Comparison of ENCODE assay signal across 16 cellular contexts in genomic region chr7:157399086-157399687, GRCh38.
DNase-seq lines count a peak whose midpoint lies in the region; ATAC-seq and TF ChIP-seq lines count a peak whose summit lies in the region.
"Had no signal": no experiment of that assay in that cellular context is flagged by ENCODE, and none has a peak within 500 bp of the region (broad histone marks: within the 10 kb centered on the region; RNA-seq: fewer than 3 reads in every experiment).

No MANE protein-coding gene starts in this region.

- ATAC-seq in psoas muscle, result peak; percentile 29 to 64 (median 34)
- ATAC-seq in HG03571 (IDR thresholded peaks at IDR 0.05; ENCODE audit: unreplicated experiment), result no peak
- no peak for ATAC-seq in GM19467 (IDR thresholded peaks at IDR 0.05; ENCODE audit: unreplicated experiment)
- no peak for ATAC-seq in GM18907 (IDR thresholded peaks at IDR 0.05; ENCODE audit: unreplicated experiment)
- ATAC-seq: activated T-cell treated with anti-CD3 and anti-CD28 coated beads, Interleukin-2, amount 50 U/mL, for 4 hours had no signal

- 73 to 80% (median 76%) methylated on average over 19 of the region's 19 CpGs for WGBS in psoas muscle, 3 donors

- no peaks in the 10 kb centered on the region for H3K9me2 ChIP-seq in Loucy (replicated peaks; ENCODE audit: low read depth, low read length)

- no peaks in the 10 kb centered on the region for H3K27me3 ChIP-seq in ACC112 (ENCODE audit: insufficient read depth, low read length)
- H3K27me3 ChIP-seq in Loucy (ENCODE audit: insufficient read depth, low read length, poor library complexity, severe bottlenecking), result no peaks in the 10 kb centered on the region
- H3K27me3 ChIP-seq in fibroblast of lung (ENCODE audit: control insufficient read depth, insufficient read depth, low read length), result no peaks in the 10 kb centered on the region
- no peaks in the 10 kb centered on the region for H3K27me3 ChIP-seq in psoas muscle (ENCODE audit: insufficient read depth in 3 of 3, low read length in 2 of 3)
- H3K27me3 ChIP-seq: adrenal gland, MG63 had no signal

- TF ChIP-seq CTCF in Loucy (conservative IDR thresholded peaks at IDR 0.05; ENCODE audit: low read length) (no peak), fibroblast of lung (conservative IDR thresholded peaks at IDR 0.05 in 1 of 2, IDR thresholded peaks at IDR 0.05 in 1 of 2; ENCODE audit: low read depth in 1 of 2, low read length in 2 of 2) (no peak), psoas muscle (IDR thresholded peaks at IDR 0.05) (no peak)

- DNase-seq in fibroblast of lung (ENCODE audit: low read depth in 2 of 2), result no peak
- DNase-seq in psoas muscle, result no peak
- DNase-seq in NCI-H2107 treated with DMSO at 0.1 percent for 48 hours (lab: John Stamatoyannopoulos, UW; ENCODE audit: unreplicated experiment), result no peak
- DNase-seq: activated CD4-positive, CD25-positive, alpha-beta regulatory T cell; activated T-cell treated with anti-CD3 and anti-CD28 coated beads, Interleukin-2, amount 50 U/mL, for 4 hours; DMS153; MG63; naive B cell; SW 1271 had no signal

- H4K20me1 ChIP-seq in Loucy (ENCODE audit: insufficient read depth, low read length, poor library complexity, severe bottlenecking) (peaks cover 25% of the 10 kb centered on the region), fibroblast of lung (ENCODE audit: control insufficient read depth, extremely low read depth, insufficient read depth, low read length) (no peaks in the 10 kb centered on the region)

- H3K36me3 ChIP-seq in ACC112 (ENCODE audit: insufficient read depth, low read length), result 0 out of 2 replicates have a peak, but pooled peaks cover 3% of the 10 kb centered on the region
- peaks cover 46% of the 10 kb centered on the region; the same call in 1 of the 2 replicates for H3K36me3 ChIP-seq in Loucy (ENCODE audit: insufficient read depth, low read length)
- H3K36me3 ChIP-seq in fibroblast of lung (ENCODE audit: control insufficient read depth, insufficient read depth, low read length), result peaks cover 9% of the 10 kb centered on the region
- peaks cover 0 to 20% of the 10 kb centered on the region in 2 donors for H3K36me3 ChIP-seq in psoas muscle (ENCODE audit: insufficient read depth in 1 of 2, low read depth in 1 of 2)
- H3K36me3 ChIP-seq: MG63 had no signal

- H3K9me3 ChIP-seq in Loucy (ENCODE audit: insufficient read depth, low read depth, low read length) (no peaks in the 10 kb centered on the region), fibroblast of lung (ENCODE audit: control insufficient read depth, insufficient read depth, low read depth, low read length) (no peaks in the 10 kb centered on the region), psoas muscle (no peaks in the 10 kb centered on the region)
- H3K9me3 ChIP-seq: adrenal gland, MG63 had no signal

- peak overlapping the region; percentile 3 for H3K9ac ChIP-seq in Loucy (ENCODE audit: low read depth, low read length, poor library complexity, severe bottlenecking)
- no peak overlapping the region for H3K9ac ChIP-seq in fibroblast of lung (ENCODE audit: insufficient read depth, low read length)

- no peak overlapping the region for H3K4me2 ChIP-seq in Loucy (ENCODE audit: low read depth, low read length, poor library complexity, severe bottlenecking)
- H3K4me2 ChIP-seq in fibroblast of lung (ENCODE audit: extremely low read depth, insufficient read depth, low read length), result no peak overlapping the region

- H2AFZ ChIP-seq in ACC112 (ENCODE audit: low read length, unreplicated experiment) (no peak overlapping the region), Loucy (ENCODE audit: low read length) (no peak overlapping the region), fibroblast of lung (ENCODE audit: low read length) (no peak overlapping the region)

- peak overlapping the region; percentile 72 for H3K27ac ChIP-seq in ACC112 (ENCODE audit: low read depth, low read length)
- peak overlapping the region; percentile 76 for H3K27ac ChIP-seq in fibroblast of lung (ENCODE audit: insufficient read depth, low read length)
- H3K27ac ChIP-seq in psoas muscle, result peak overlapping the region; percentile 86

- no peaks in the 10 kb centered on the region for H3F3A ChIP-seq in Loucy (ENCODE audit: low read depth)

- peaks cover 22% of the 10 kb centered on the region for H3K4me1 ChIP-seq in ACC112 (ENCODE audit: control insufficient read depth, insufficient read depth, low read length, unreplicated experiment)
- H3K4me1 ChIP-seq in Loucy (ENCODE audit: insufficient read depth, low read length, poor library complexity, severe bottlenecking), result peaks cover 7% of the 10 kb centered on the region
- H3K4me1 ChIP-seq in fibroblast of lung (ENCODE audit: control insufficient read depth, extremely low read depth, insufficient read depth, low read length), result peaks cover 14% of the 10 kb centered on the region
- peaks cover 47% of the 10 kb centered on the region for H3K4me1 ChIP-seq in psoas muscle

- H3K79me2 ChIP-seq in ACC112 (ENCODE audit: control insufficient read depth, insufficient read depth, low read length, unreplicated experiment) (peaks cover 10% of the 10 kb centered on the region), Loucy (ENCODE audit: insufficient read depth, low read length) (peaks cover 56% of the 10 kb centered on the region), fibroblast of lung (ENCODE audit: control insufficient read depth, insufficient read depth, low read length) (peaks cover 14% of the 10 kb centered on the region)

- intact Hi-C loops in psoas muscle (cut with DNase I), result loop anchor here in 1 of 2 donors (5.0 kb wide), 1 partner anchor 42 kb away; no protein-coding TSS in a partner anchor

- no peak overlapping the region for H3K4me3 ChIP-seq in ACC112 (ENCODE audit: low read depth, low read length)
- H3K4me3 ChIP-seq in Loucy (ENCODE audit: low read length, poor library complexity, severe bottlenecking), result no peak overlapping the region
- H3K4me3 ChIP-seq in fibroblast of lung (replicated peaks in 1 of 4; ENCODE audit: control extremely low read depth in 1 of 4, insufficient read depth in 1 of 4, low read depth in 3 of 4, low read length in 4 of 4), result no peak overlapping the region
- H3K4me3 ChIP-seq in psoas muscle, result peak overlapping the region; percentile 11
- H3K4me3 ChIP-seq: adrenal gland, MG63, skin epidermis had no signal

Comparison
In these comparisons a context has a peak if more than half of its experiments do, and no peak if none do; other contexts are left out.
1. ATAC-seq: peak in psoas muscle (4 of 4); none in HG03571 (single experiment), GM19467 (single experiment) and GM18907 (single experiment).
2. Peak in every context shown above with its lines, with median percentiles within 50 percentile points of each other: H3K27ac ChIP-seq.